Comparison of ENCODE assay signal across 16 cellular contexts in genomic region chr4:85644061-85644460, GRCh38.
DNase-seq lines count a peak whose midpoint lies in the region; ATAC-seq, FAIRE-seq and TF ChIP-seq lines count a peak whose summit lies in the region.
"Had no signal": no experiment of that assay in that cellular context is flagged by ENCODE, and none has a peak within 500 bp of the region (broad histone marks: within the 10 kb centered on the region; RNA-seq: fewer than 3 reads in every experiment).

No MANE protein-coding gene starts in this region.

- H3K27me3 ChIP-seq in OCI-LY1 (ENCODE audit: insufficient read depth, low read length) = no peaks in the 10 kb centered on the region
- no peaks in the 10 kb centered on the region for H3K27me3 ChIP-seq in astrocyte (ENCODE audit: insufficient read depth, low read length)
- H3K27me3 ChIP-seq: BLaER1 treated with 17β-estradiol and CSF1 and Interleukin-3, amounts not matched to agents 10 nM and 100 nM had no signal

- H4K20me1 ChIP-seq in OCI-LY1 (ENCODE audit: insufficient read depth, low read length) (no peaks in the 10 kb centered on the region), astrocyte (ENCODE audit: insufficient read depth, low read length) (no peaks in the 10 kb centered on the region)
- H4K20me1 ChIP-seq: BLaER1 treated with 17β-estradiol and CSF1 and Interleukin-3, amounts not matched to agents 10 nM and 100 nM had no signal

- H3K27ac Mint-ChIP-seq in astrocyte (ENCODE audit: unreplicated experiment) = no peak overlapping the region
- peak overlapping the region; percentile 31 for H3K27ac Mint-ChIP-seq in memory B cell
- H3K27ac Mint-ChIP-seq: B cell; CD4-positive, CD25-positive, alpha-beta regulatory T cell; CD8-positive, alpha-beta memory T cell had no signal

- peak; percentile 10 for DNase-seq in D341Med (ENCODE audit: low spot score)
- DNase-seq in astrocyte (ENCODE audit: low read depth) = no peak
- no peak for DNase-seq in memory B cell (ENCODE audit: low spot score in 2 of 2)
- DNase-seq in 8988T = no peak
- DNase-seq: CD4-positive, CD25-positive, alpha-beta regulatory T cell; CD8-positive, alpha-beta memory T cell; COR-L47; GM23248; HCEC 1CT had no signal

- no peak for TF ChIP-seq CTCF in OCI-LY1 (IDR thresholded peaks at IDR 0.05; ENCODE audit: low read length)
- TF ChIP-seq CTCF in astrocyte (IDR thresholded peaks at IDR 0.05; ENCODE audit: insufficient read depth, low read depth, low read length) = no peak

- no peaks in the 10 kb centered on the region for H3K9me3 Mint-ChIP-seq in astrocyte (ENCODE audit: unreplicated experiment)
- H3K9me3 Mint-ChIP-seq in memory B cell = peaks cover 2% of the 10 kb centered on the region

- H3K27me3 Mint-ChIP-seq in astrocyte (ENCODE audit: low read depth, unreplicated experiment) = no peaks in the 10 kb centered on the region
- no peaks in the 10 kb centered on the region for H3K27me3 Mint-ChIP-seq in memory B cell
- H3K27me3 Mint-ChIP-seq: B cell; CD4-positive, CD25-positive, alpha-beta regulatory T cell; CD8-positive, alpha-beta memory T cell had no signal

- no peak overlapping the region for H3K4me3 Mint-ChIP-seq in astrocyte (ENCODE audit: unreplicated experiment)
- H3K4me3 Mint-ChIP-seq in memory B cell = no peak overlapping the region
- H3K4me3 Mint-ChIP-seq: B cell; CD4-positive, CD25-positive, alpha-beta regulatory T cell; CD8-positive, alpha-beta memory T cell had no signal

- H3K36me3 Mint-ChIP-seq in astrocyte (ENCODE audit: low read depth, unreplicated experiment) = no peaks in the 10 kb centered on the region
- H3K36me3 Mint-ChIP-seq in memory B cell = peaks cover 24% of the 10 kb centered on the region
- H3K36me3 Mint-ChIP-seq: CD4-positive, CD25-positive, alpha-beta regulatory T cell; CD8-positive, alpha-beta memory T cell had no signal

- H3K9ac ChIP-seq in OCI-LY1 (ENCODE audit: low read length) (no peak overlapping the region), astrocyte (ENCODE audit: low read length) (no peak overlapping the region)
- H3K9ac ChIP-seq: BLaER1 treated with 17β-estradiol and CSF1 and Interleukin-3, amounts not matched to agents 10 nM and 100 nM; GM23248 had no signal

- H3K36me3 ChIP-seq in OCI-LY1 (ENCODE audit: insufficient read depth, low read length) (peaks cover 63% of the 10 kb centered on the region), astrocyte (ENCODE audit: insufficient read depth, low read length) (no peaks in the 10 kb centered on the region)
- H3K36me3 ChIP-seq: BLaER1 treated with 17β-estradiol and CSF1 and Interleukin-3, amounts not matched to agents 10 nM and 100 nM had no signal

- FAIRE-seq in astrocyte (lab: Jason Lieb, UNC) = peak; percentile 29
- FAIRE-seq: D721Med, GM12891 had no signal

- H3K9me2 ChIP-seq in OCI-LY1 (ENCODE audit: low read depth, low read length) = no peaks in the 10 kb centered on the region

- H3K4me2 ChIP-seq in OCI-LY1 (ENCODE audit: low read length) (no peak overlapping the region), astrocyte (ENCODE audit: low read length) (no peak overlapping the region)
- H3K4me2 ChIP-seq: BLaER1 treated with 17β-estradiol and CSF1 and Interleukin-3, amounts not matched to agents 10 nM and 100 nM had no signal

- H3K79me2 ChIP-seq in OCI-LY1 (ENCODE audit: insufficient read depth, low read length) (peaks cover 65% of the 10 kb centered on the region), astrocyte (ENCODE audit: insufficient read depth, low read length) (no peaks in the 10 kb centered on the region)

- H3K4me1 ChIP-seq in OCI-LY1 (ENCODE audit: insufficient read depth, low read length, severe bottlenecking) = peaks cover 37% of the 10 kb centered on the region
- no peaks in the 10 kb centered on the region for H3K4me1 ChIP-seq in astrocyte (ENCODE audit: insufficient read depth, low read length)
- H3K4me1 ChIP-seq: BLaER1 treated with 17β-estradiol and CSF1 and Interleukin-3, amounts not matched to agents 10 nM and 100 nM had no signal

- H3K9me3 ChIP-seq in OCI-LY1 (ENCODE audit: low read length) (no peaks in the 10 kb centered on the region), astrocyte (ENCODE audit: insufficient read depth, low read depth, low read length) (no peaks in the 10 kb centered on the region)
- H3K9me3 ChIP-seq: BLaER1 treated with 17β-estradiol and CSF1 and Interleukin-3, amounts not matched to agents 10 nM and 100 nM had no signal

- H3K27ac ChIP-seq in OCI-LY1 (ENCODE audit: low read depth, low read length, poor library complexity, severe bottlenecking) (peak overlapping the region; percentile 11), astrocyte (ENCODE audit: low read depth, low read length) (no peak overlapping the region)
- H3K27ac ChIP-seq: BLaER1 treated with 17β-estradiol and CSF1 and Interleukin-3, amounts not matched to agents 10 nM and 100 nM; GM23248 had no signal

- ATAC-seq in memory B cell (ENCODE audit: low read depth) (no peak), HG03108 (IDR thresholded peaks at IDR 0.05; ENCODE audit: unreplicated experiment) (no peak), HG03139 (IDR thresholded peaks at IDR 0.05; ENCODE audit: unreplicated experiment) (no peak)

- no peaks in the 10 kb centered on the region for H3K4me1 Mint-ChIP-seq in astrocyte (ENCODE audit: low read depth, unreplicated experiment)
- H3K4me1 Mint-ChIP-seq in memory B cell = peaks cover 31% of the 10 kb centered on the region
- H3K4me1 Mint-ChIP-seq: CD4-positive, CD25-positive, alpha-beta regulatory T cell; CD8-positive, alpha-beta memory T cell had no signal

- no peak overlapping the region for H2AFZ ChIP-seq in OCI-LY1 (ENCODE audit: low read length)
- no peak overlapping the region for H2AFZ ChIP-seq in astrocyte (ENCODE audit: low read depth, low read length)
- H2AFZ ChIP-seq: GM23248 had no signal

- H3K4me3 ChIP-seq in OCI-LY1 (ENCODE audit: low read depth, low read length, poor library complexity, severe bottlenecking) (no peak overlapping the region), astrocyte (ENCODE audit: insufficient read depth, low read depth, low read length) (no peak overlapping the region)
- H3K4me3 ChIP-seq: BLaER1 treated with 17β-estradiol and CSF1 and Interleukin-3, amounts not matched to agents 10 nM and 100 nM; GM23248 had no signal

- H3F3A ChIP-seq in OCI-LY1 (ENCODE audit: insufficient read depth, low read length) = no peaks in the 10 kb centered on the region
